Comparison of ENCODE assay signal across 17 cellular contexts in genomic region chr20:43690943-43691598, GRCh38. TPM values are rescaled to one million over a fixed set of nuclear protein-coding genes. Genes with fewer than 3 reads are reported as not detected.
"Had no signal": no experiment of that assay in that cellular context is flagged by ENCODE, and none has a peak within 500 bp of the region (broad histone marks: within the 10 kb centered on the region; RNA-seq: fewer than 3 reads in every experiment).

No MANE protein-coding gene starts in this region.

- ATAC-seq: T-helper 17 cell had no signal

- H3K27ac ChIP-seq: foreskin keratinocyte, lower lobe of right lung, upper lobe of left lung, WERI-Rb-1 had no signal

- H3K36me3 ChIP-seq: lower lobe of right lung, upper lobe of left lung had no signal

- H3K4me1 ChIP-seq: foreskin keratinocyte, lower lobe of right lung, upper lobe of left lung had no signal

- DNase-seq: lower lobe of right lung, natural killer cell, retina, upper lobe of left lung had no signal

- H3K4me3 ChIP-seq: lower lobe of right lung, upper lobe of left lung had no signal

- H3K9me3 ChIP-seq: lower lobe of right lung, upper lobe of left lung had no signal

- H3K27me3 ChIP-seq: foreskin keratinocyte, upper lobe of left lung had no signal

RNA-seq across cellular contexts. Expression of gene GTSF1L, which starts 35.7 kb away (rescaled TPM):
- total RNA-seq: activated T-helper 17 cell treated with anti-CD3 and anti-CD28 coated beads, Interleukin-2, amount 50 U/mL, for 72 hours; astrocyte; dermis blood vessel endothelial cell; foreskin keratinocyte; kidney epithelial cell; left lobe of liver; lower lobe of right lung; mesothelial cell of epicardium; natural killer cell; osteoblast; progenitor cell of endocrine pancreas; T-helper 17 cell; upper lobe of left lung had no signal
- polyA plus RNA-seq: adipose tissue, esophagus, foreskin keratinocyte had no signal
